In genomic region chr9:71916834-71917534, GRCh38 we compare ENCODE assay signal across 11 cellular contexts. TPM values are rescaled to one million over a fixed set of nuclear protein-coding genes. Genes with fewer than 3 reads are reported as not detected.
DNase-seq lines count a peak whose midpoint lies in the region; ATAC-seq, FAIRE-seq and TF ChIP-seq lines count a peak whose summit lies in the region.
"Had no signal": no experiment of that assay in that cellular context is flagged by ENCODE, and none has a peak within 500 bp of the region (broad histone marks: within the 10 kb centered on the region; RNA-seq: fewer than 3 reads in every experiment).

No MANE protein-coding gene starts in this region.

- no peak overlapping the region for H2AK5ac ChIP-seq in H1 (ENCODE audit: low read depth, low read length)

- no peak for FAIRE-seq in H1 (lab: Jason Lieb, UNC)
- FAIRE-seq: D721Med had no signal

- no peak overlapping the region for H3K23ac ChIP-seq in H1 (ENCODE audit: insufficient read length)

- CTCF ChIA-PET in H1 (lab: Charles Lee; ENCODE audit: partially characterized antibody) = interaction anchor here (1.5 kb wide), 1 partner anchor 110 kb away, joined by 3 read pairs; no protein-coding TSS in a partner anchor

- no peak overlapping the region for H3K9ac ChIP-seq in H1 (replicated peaks in 1 of 4; ENCODE audit: extremely low read depth in 1 of 4, low read depth in 3 of 4, low read length in 3 of 4)

- peaks cover 3% of the 10 kb centered on the region; the same call in 1 of the 2 replicates for H3K79me1 ChIP-seq in H1 (ENCODE audit: low read depth, low read length)

- peaks cover 12 to 13% of the 10 kb centered on the region in 2 experiments; a peak in 3 of 4 replicates for H3K9me3 ChIP-seq in H1 (ENCODE audit: insufficient read depth in 2 of 2, low read depth in 1 of 2, low read length in 1 of 2)
- no peaks in the 10 kb centered on the region for H3K9me3 ChIP-seq in left ventricle myocardium inferior (replicated peaks)
- no peaks in the 10 kb centered on the region for H3K9me3 ChIP-seq in Peyer's patch

- DNase-seq in H1 (ENCODE audit: low read depth in 1 of 2, low spot score in 2 of 2) (no peak), left ventricle myocardium inferior (no peak), Peyer's patch (no peak), SKM-1 (lab: John Stamatoyannopoulos, UW; ENCODE audit: unreplicated experiment) (no peak)
- no peak for DNase-seq in effector CD8-positive, alpha-beta T cell (lab: John Stamatoyannopoulos, UW)
- DNase-seq: activated effector memory CD4-positive, alpha-beta T cell treated with anti-CD3 and anti-CD28 coated beads, Interleukin-2, amount 50 U/mL, for 16 hours; KBM-7 had no signal

- H3K4me3 ChIP-seq in H1 (ENCODE audit: extremely low read depth in 1 of 4, insufficient read depth in 2 of 4, low read depth in 3 of 4, low read length in 4 of 4) = no peak overlapping the region
- H3K4me3 ChIP-seq in left ventricle myocardium inferior = no peak overlapping the region
- H3K4me3 ChIP-seq in Peyer's patch = no peak overlapping the region

- no peak overlapping the region for H2BK15ac ChIP-seq in H1 (ENCODE audit: low read length)

- H2BK12ac ChIP-seq in H1 (ENCODE audit: low read depth, low read length) = no peak overlapping the region

- H2BK5ac ChIP-seq in H1 (ENCODE audit: low read depth, low read length) = 0 out of 2 replicates have a peak overlapping the region, but pooled peaks have one; percentile 26

- no peak overlapping the region for H2BK120ac ChIP-seq in H1 (replicated peaks; ENCODE audit: low read depth, low read length)

- intact Hi-C loops in left ventricle myocardium inferior (cut with micrococcal nuclease) = no loop called here

- TF ChIP-seq CTCF in H1 (IDR thresholded peaks at IDR 0.05; ENCODE audit: control extremely low read depth in 1 of 3, insufficient read depth in 1 of 3, low read depth in 1 of 3, low read length in 3 of 3) (no peak), left ventricle myocardium inferior (IDR thresholded peaks at IDR 0.05; ENCODE audit: borderline replicate concordance) (no peak), Peyer's patch (IDR thresholded peaks at IDR 0.05) (no peak)

- H3K36me3 ChIP-seq in H1 (ENCODE audit: control insufficient read depth in 2 of 4, insufficient read depth in 4 of 4, low read length in 3 of 4) = peaks cover 0 to 12% (median 5%) of the 10 kb centered on the region in 4 experiments; a peak in 3 of 8 replicates
- H3K36me3 ChIP-seq in left ventricle myocardium inferior = no peaks in the 10 kb centered on the region
- H3K36me3 ChIP-seq in Peyer's patch = peaks cover 0 to 3% (median 0%) of the 10 kb centered on the region in 3 donors

- POLR2A ChIA-PET in H1 (lab: Charles Lee; ENCODE audit: partially characterized antibody) = interaction anchor here (1.2 kb wide), 1 partner anchor 36 kb away, joined by 3 read pairs; no protein-coding TSS in a partner anchor

- no peak overlapping the region for H3K4me2 ChIP-seq in H1 (ENCODE audit: insufficient read depth in 1 of 2, low read depth in 2 of 2, low read length in 2 of 2)

- peaks cover 4 to 10% (median 7%) of the 10 kb centered on the region in 4 experiments for H3K4me1 ChIP-seq in H1 (replicated peaks in 1 of 4; ENCODE audit: control insufficient read depth in 3 of 4, insufficient read depth in 4 of 4, low read length in 3 of 4)
- H3K4me1 ChIP-seq in left ventricle myocardium inferior = peaks cover 30% of the 10 kb centered on the region
- peaks cover 0 to 15% (median 3%) of the 10 kb centered on the region in 4 donors for H3K4me1 ChIP-seq in Peyer's patch

- no peak overlapping the region for H4K91ac ChIP-seq in H1 (replicated peaks; ENCODE audit: insufficient read length, low read length)

- H3K4ac ChIP-seq in H1 (replicated peaks; ENCODE audit: insufficient read length, low read depth, low read length) = no peak overlapping the region

- no peak overlapping the region for H3K56ac ChIP-seq in H1 (replicated peaks; ENCODE audit: insufficient read length, low read depth, low read length)

- peak overlapping the region; percentile 9; the same call in 1 of the 2 replicates for H2BK20ac ChIP-seq in H1 (ENCODE audit: low read length)

- no peak for TF ChIP-seq EP300 in H1 (IDR thresholded peaks at IDR 0.05; ENCODE audit: borderline replicate concordance in 1 of 2, low read depth in 2 of 2, low read length in 2 of 2)

- peak; percentile 83 for ATAC-seq in GM18858 (IDR thresholded peaks at IDR 0.05; ENCODE audit: unreplicated experiment)
- ATAC-seq in GM21367 (IDR thresholded peaks at IDR 0.05; ENCODE audit: unreplicated experiment) = peak; percentile 48
- ATAC-seq in HG03095 (IDR thresholded peaks at IDR 0.05; ENCODE audit: unreplicated experiment) = peak; percentile 81

- no peak overlapping the region for H3K18ac ChIP-seq in H1 (ENCODE audit: extremely low read depth, low read length)

- H3K27me3 ChIP-seq in H1 (replicated peaks in 1 of 4; ENCODE audit: control insufficient read depth in 3 of 4, extremely low read depth in 1 of 4, insufficient read depth in 3 of 4, low read length in 3 of 4) (no peaks in the 10 kb centered on the region), left ventricle myocardium inferior (ENCODE audit: low read depth) (no peaks in the 10 kb centered on the region), Peyer's patch (no peaks in the 10 kb centered on the region)

- no peak for TF ChIP-seq RAD21 in H1 (IDR thresholded peaks at IDR 0.05 in 1 of 2, conservative IDR thresholded peaks at IDR 0.05 in 1 of 2; ENCODE audit: low read depth in 2 of 2, low read length in 2 of 2)

- no peak overlapping the region for H3K27ac ChIP-seq in H1 (ENCODE audit: low read depth, low read length)
- no peak overlapping the region for H3K27ac ChIP-seq in left ventricle myocardium inferior (replicated peaks)
- H3K27ac ChIP-seq in Peyer's patch = no peak overlapping the region

- H4K5ac ChIP-seq in H1 (ENCODE audit: insufficient read length, low read depth, low read length) = no peak overlapping the region

- H3K23me2 ChIP-seq in H1 (ENCODE audit: low read depth, low read length) = peaks cover 3% of the 10 kb centered on the region

- TF ChIP-seq POLR2A in H1 (IDR thresholded peaks at IDR 0.05; ENCODE audit: control extremely low read depth in 1 of 2, low read depth in 2 of 2, low read length in 2 of 2) (no peak), Peyer's patch (IDR thresholded peaks at IDR 0.05) (no peak)

- H3K14ac ChIP-seq in H1 (ENCODE audit: insufficient read length) = no peak overlapping the region

- no peak overlapping the region for H4K8ac ChIP-seq in H1 (ENCODE audit: extremely low read depth, insufficient read depth, low read length)

- H3K79me2 ChIP-seq in H1 (ENCODE audit: control insufficient read depth in 1 of 2, insufficient read depth in 2 of 2, low read length in 2 of 2) = peaks cover 26 to 76% of the 10 kb centered on the region in 2 experiments

- no peak overlapping the region for H2AFZ ChIP-seq in H1 (ENCODE audit: low read length)

- H4K20me1 ChIP-seq in H1 (replicated peaks in 1 of 2; ENCODE audit: control insufficient read depth in 1 of 2, insufficient read depth in 2 of 2, low read length in 2 of 2) = no peaks in the 10 kb centered on the region

TF ChIP-seq in H1, 55 proteins besides CTCF, POLR2A, EP300 and RAD21 (continues in another document):
- TF ChIP-seq ASH2L (IDR thresholded peaks at IDR 0.05; ENCODE audit: low read length) (no peak), YY1 (IDR thresholded peaks at IDR 0.05; ENCODE audit: low read depth, low read length) (no peak), HDAC2 (IDR thresholded peaks at IDR 0.05; ENCODE audit: borderline replicate concordance in 1 of 2, low read depth in 2 of 2, low read length in 2 of 2) (no peak), TEAD4 (IDR thresholded peaks at IDR 0.05; ENCODE audit: low read depth, low read length) (no peak), PHF8 (conservative IDR thresholded peaks at IDR 0.05; ENCODE audit: low read depth, low read length) (no peak), HDAC6 (IDR thresholded peaks at IDR 0.05; ENCODE audit: low read depth, low read length) (no peak), SIX5 (IDR thresholded peaks at IDR 0.05; ENCODE audit: low read depth, low read length) (no peak), RXRA (IDR thresholded peaks at IDR 0.05; ENCODE audit: insufficient read depth, low read depth, low read length) (no peak), KDM1A (IDR thresholded peaks at IDR 0.05; ENCODE audit: borderline replicate concordance, low read length) (no peak), SIRT6 (IDR thresholded peaks at IDR 0.05; ENCODE audit: low read length) (no peak), MAX (IDR thresholded peaks at IDR 0.05) (no peak), BCL11A (IDR thresholded peaks at IDR 0.05; ENCODE audit: low read depth in 2 of 2, low read length in 2 of 2) (no peak), MAFK (IDR thresholded peaks at IDR 0.05; ENCODE audit: low read depth, low read length) (no peak), JUN (IDR thresholded peaks at IDR 0.05; ENCODE audit: low read depth, low read length) (no peak)

RNA-seq across cellular contexts. Expression of gene C9orf85, which starts 5.5 kb away (rescaled TPM):
- total RNA-seq in H1 (2021; fragmentation: NEBNext Ultra II Directional; extraction: Animal tissue kit (Norgen Biotek cat#: 25700)) = 13.2 and 14.5 TPM in 2 replicates
- 6.2 and 6.3 TPM in 2 replicates for polyA plus RNA-seq in H1 (2011; rRNA removed)
- 10.3 TPM for polyA plus RNA-seq in H1 (2011; cell fraction: cytosol; rRNA removed)
- polyA plus RNA-seq in H1 (2011; cell fraction: nucleus; rRNA removed) = 7.5 TPM
- polyA plus RNA-seq in H1 (2012, experiment 1 of 2) = 7.9 to 16.3 TPM (median 10.0 TPM) in 4 replicates
- polyA plus RNA-seq in H1 (2012, experiment 2 of 2) = 3.6 TPM
- 12.1 TPM for polyA plus RNA-seq in H1 (2013, experiment 1 of 2)
- polyA plus RNA-seq in H1 (2013, experiment 2 of 2) = 13.5 TPM
- polyA minus RNA-seq in H1 (2011; rRNA and poly(A)+ RNA removed) = 3.2 and 4.7 TPM in 2 replicates
- 7.3 TPM for polyA minus RNA-seq in H1 (2011; cell fraction: cytosol; rRNA and poly(A)+ RNA removed)
- 12.0 TPM for polyA minus RNA-seq in H1 (2011; cell fraction: nucleus; rRNA and poly(A)+ RNA removed)
- total RNA-seq in left ventricle myocardium inferior (6.3 TPM), Peyer's patch (10 to 100 TPM; 11.3 to 40.4 (median 21.9) TPM)

RNA-seq across cellular contexts. Expression of gene ABHD17B, which starts 6.0 kb away (rescaled TPM):
- total RNA-seq in H1 (2021; fragmentation: NEBNext Ultra II Directional; extraction: Animal tissue kit (Norgen Biotek cat#: 25700)) = 60.8 and 62.7 TPM in 2 replicates
- polyA plus RNA-seq in H1 (2011; rRNA removed) = 29.2 and 37.2 TPM in 2 replicates
- polyA plus RNA-seq in H1 (2011; cell fraction: cytosol; rRNA removed) = 34.5 TPM
- 16.9 TPM for polyA plus RNA-seq in H1 (2011; cell fraction: nucleus; rRNA removed)
- polyA plus RNA-seq in H1 (2012, experiment 1 of 2) = 23.5 to 33.6 TPM (median 29.3 TPM) in 4 replicates
- 22.2 TPM for polyA plus RNA-seq in H1 (2012, experiment 2 of 2)
- 22.9 TPM for polyA plus RNA-seq in H1 (2013, experiment 1 of 2)
- polyA plus RNA-seq in H1 (2013, experiment 2 of 2) = 23.0 TPM
- 87.1 and 87.9 TPM in 2 replicates for polyA minus RNA-seq in H1 (2011; rRNA and poly(A)+ RNA removed)
- 41.2 TPM for polyA minus RNA-seq in H1 (2011; cell fraction: cytosol; rRNA and poly(A)+ RNA removed)
- polyA minus RNA-seq in H1 (2011; cell fraction: nucleus; rRNA and poly(A)+ RNA removed) = 45.4 TPM
- total RNA-seq in left ventricle myocardium inferior (10.2 TPM), Peyer's patch (10 to 100 TPM; 23.9 to 39.1 (median 34.0) TPM)
